1 cellular context compared by ENCODE assay signal in genomic region chr4:8221985-8222384, GRCh38.
TF ChIP-seq lines count a peak whose summit lies in the region.

No MANE protein-coding gene starts in this region.

TF ChIP-seq in HEK293, 187 proteins besides CTCF, POLR2A, EP300 and RAD21 (continued from another document):
- TF ChIP-seq, protein P1, sequence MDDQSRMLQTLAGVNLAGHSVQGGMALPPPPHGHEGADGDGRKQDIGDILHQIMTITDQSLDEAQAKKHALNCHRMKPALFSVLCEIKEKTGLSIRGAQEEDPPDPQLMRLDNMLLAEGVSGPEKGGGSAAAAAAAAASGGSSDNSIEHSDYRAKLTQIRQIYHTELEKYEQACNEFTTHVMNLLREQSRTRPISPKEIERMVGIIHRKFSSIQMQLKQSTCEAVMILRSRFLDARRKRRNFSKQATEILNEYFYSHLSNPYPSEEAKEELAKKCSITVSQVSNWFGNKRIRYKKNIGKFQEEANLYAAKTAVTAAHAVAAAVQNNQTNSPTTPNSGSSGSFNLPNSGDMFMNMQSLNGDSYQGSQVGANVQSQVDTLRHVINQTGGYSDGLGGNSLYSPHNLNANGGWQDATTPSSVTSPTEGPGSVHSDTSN (CRISPR knock-in tag; IDR thresholded peaks at IDR 0.05): no peak
- TF ChIP-seq ZNF398 (tag by site-specific recombination; IDR thresholded peaks at IDR 0.05): no peak
- TF ChIP-seq ZNF791 (tag by site-specific recombination; IDR thresholded peaks at IDR 0.05): no peak
- TF ChIP-seq, protein P2, sequence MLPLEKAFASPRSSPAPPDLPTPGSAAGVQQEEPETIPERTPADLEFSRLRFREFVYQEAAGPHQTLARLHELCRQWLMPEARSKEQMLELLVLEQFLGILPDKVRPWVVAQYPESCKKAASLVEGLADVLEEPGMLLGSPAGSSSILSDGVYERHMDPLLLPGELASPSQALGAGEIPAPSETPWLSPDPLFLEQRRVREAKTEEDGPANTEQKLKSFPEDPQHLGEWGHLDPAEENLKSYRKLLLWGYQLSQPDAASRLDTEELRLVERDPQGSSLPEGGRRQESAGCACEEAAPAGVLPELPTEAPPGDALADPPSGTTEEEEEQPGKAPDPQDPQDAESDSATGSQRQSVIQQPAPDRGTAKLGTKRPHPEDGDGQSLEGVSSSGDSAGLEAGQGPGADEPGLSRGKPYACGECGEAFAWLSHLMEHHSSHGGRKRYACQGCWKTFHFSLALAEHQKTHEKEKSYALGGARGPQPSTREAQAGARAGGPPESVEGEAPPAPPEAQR (tag by site-specific recombination; IDR thresholded peaks at IDR 0.05): no peak
- TF ChIP-seq ZNF501 (tag by site-specific recombination; IDR thresholded peaks at IDR 0.05): no peak
